In genomic region chr20:56468317-56469076, GRCh38 we compare ENCODE assay signal across 1 cellular context.
TF ChIP-seq lines count a peak whose summit lies in the region.

RTF2 (plus strand) TSS chr20:56468627; CDS start chr20:56468698, 71 bp downstream.

TF ChIP-seq in K562, 482 proteins besides CTCF, POLR2A, EP300 and RAD21 (continued from another document and continues in another):
- TF ChIP-seq RNF2 (IDR thresholded peaks at IDR 0.05) (peak; percentile 45; the same call in 1 of the 2 replicates), ZBTB33 (CRISPR knock-in tag; IDR thresholded peaks at IDR 0.05) (no peak), BCL6 (CRISPR knock-in tag; IDR thresholded peaks at IDR 0.05) (no peak), MEF2D (tag; conservative IDR thresholded peaks at IDR 0.05; ENCODE audit: low read depth) (no peak), ESRRA (IDR thresholded peaks at IDR 0.05; ENCODE audit: borderline replicate concordance, low read depth) (peak; percentile 72; the same call in 1 of the 2 replicates), HDGF (IDR thresholded peaks at IDR 0.05) (no peak), ZNF589 (CRISPR knock-in tag; IDR thresholded peaks at IDR 0.05; ENCODE audit: low read depth) (no peak), ZNF274 (IDR thresholded peaks at IDR 0.05; ENCODE audit: borderline replicate concordance, low read depth, low read length) (no peak), RBM39 (optimal IDR thresholded peaks at IDR 0.05; ENCODE audit: low read depth, low read length) (no peak), MXD1 (CRISPR knock-in tag; IDR thresholded peaks at IDR 0.05; ENCODE audit: borderline replicate concordance, poor library complexity, severe bottlenecking) (no peak), TAF1 (IDR thresholded peaks at IDR 0.05; ENCODE audit: control insufficient read depth, extremely low read depth, insufficient read depth, low read length, severe bottlenecking) (peak; percentile 65), ZNF347 (CRISPR knock-in tag; IDR thresholded peaks at IDR 0.05; ENCODE audit: low read depth) (no peak), MLLT1 (IDR thresholded peaks at IDR 0.05) (peak in 1 of 2 experiments; percentile 74; a peak in 1 of 4 replicates), PHF21A (IDR thresholded peaks at IDR 0.05; ENCODE audit: borderline replicate concordance, low read depth) (no peak), HES1 (IDR thresholded peaks at IDR 0.05; ENCODE audit: low read depth) (no peak), RCOR1 (IDR thresholded peaks at IDR 0.05; ENCODE audit: borderline replicate concordance in 1 of 2, low read depth in 2 of 2, low read length in 2 of 2) (0 out of 4 replicates have a peak, but pooled peaks of 1 of the 2 experiments have one; percentile 44), EP400 (IDR thresholded peaks at IDR 0.05) (peak; percentile 75; the same call in 1 of the 2 replicates), ZNF146 (CRISPR knock-in tag; IDR thresholded peaks at IDR 0.05; ENCODE audit: unreplicated experiment) (no peak), SMAD3 (CRISPR knock-in tag; conservative IDR thresholded peaks at IDR 0.05) (no peak), ZBTB2 (IDR thresholded peaks at IDR 0.05) (peak; percentile 99), THRB (CRISPR knock-in tag; conservative IDR thresholded peaks at IDR 0.05) (0 out of 2 replicates have a peak, but pooled peaks have one; percentile 37), ZNF436 (CRISPR knock-in tag; IDR thresholded peaks at IDR 0.05) (no peak), MAZ (CRISPR knock-in tag; conservative IDR thresholded peaks at IDR 0.05 in 1 of 2, IDR thresholded peaks at IDR 0.05 in 1 of 2) (peak; percentile 91 to 92), KLF13 (tag; IDR thresholded peaks at IDR 0.05; ENCODE audit: borderline replicate concordance, low read depth) (peak; percentile 93), KHSRP (IDR thresholded peaks at IDR 0.05) (peak; percentile 70; the same call in 1 of the 2 replicates), PBX2 (CRISPR knock-in tag; IDR thresholded peaks at IDR 0.05; ENCODE audit: low read depth) (no peak), PBX2 (tag; conservative IDR thresholded peaks at IDR 0.05; ENCODE audit: low read depth) (no peak), MAFG (tag; conservative IDR thresholded peaks at IDR 0.05) (no peak), ZFX (CRISPR knock-in tag; IDR thresholded peaks at IDR 0.05) (peak; percentile 29; the same call in 1 of the 2 replicates), TBL1XR1 (IDR thresholded peaks at IDR 0.05; ENCODE audit: low read length in 2 of 2) (peak in 1 of 2 experiments; percentile 65; a peak in 1 of 4 replicates), GTF3C2 (IDR thresholded peaks at IDR 0.05; ENCODE audit: borderline replicate concordance, extremely low read depth, insufficient read length) (no peak), PCBP2 (IDR thresholded peaks at IDR 0.05; ENCODE audit: low read depth, low read length, poor library complexity, severe bottlenecking) (no peak), KDM2B (CRISPR knock-in tag; IDR thresholded peaks at IDR 0.05) (no peak), FOXA1 (IDR thresholded peaks at IDR 0.05; ENCODE audit: borderline replicate concordance) (no peak), MYC (IDR thresholded peaks at IDR 0.05; ENCODE audit: low read depth, low read length) (peak; percentile 78), MYC (CRISPR knock-in tag; IDR thresholded peaks at IDR 0.05; ENCODE audit: borderline replicate concordance, low read depth) (no peak), HMG20A (CRISPR knock-in tag; conservative IDR thresholded peaks at IDR 0.05) (no peak), HMG20B (CRISPR knock-in tag; IDR thresholded peaks at IDR 0.05) (no peak), NFYB (IDR thresholded peaks at IDR 0.05; ENCODE audit: extremely low read depth, insufficient read length) (no peak), MNT (conservative IDR thresholded peaks at IDR 0.05) (peak; percentile 85 to 94), JUND (IDR thresholded peaks at IDR 0.05; ENCODE audit: borderline replicate concordance, low read depth, low read length) (no peak; the same call in 1 of the 2 replicates), JUND (tag; IDR thresholded peaks at IDR 0.05; ENCODE audit: borderline replicate concordance, low read depth, low read length) (peak; percentile 40; the same call in 1 of the 3 replicates), CREB1 (IDR thresholded peaks at IDR 0.05) (peak; percentile 99), CREB1 (CRISPR knock-in tag; IDR thresholded peaks at IDR 0.05) (peak; percentile 99), E2F1 (CRISPR knock-in tag; IDR thresholded peaks at IDR 0.05) (peak; percentile 58; the same call in 1 of the 2 replicates)
